ENCODE assay signal across 9 cellular contexts in genomic region chr3:194315965-194316361, GRCh38. TPM values are rescaled to one million over a fixed set of nuclear protein-coding genes. Genes with fewer than 3 reads are reported as not detected.
A peak's percentile ranks its signal among the peaks of the same experiment; 100 is the strongest.
DNase-seq lines count a peak whose midpoint lies in the region; ATAC-seq and TF ChIP-seq lines count a peak whose summit lies in the region.
"Had no signal": no experiment of that assay in that cellular context is flagged by ENCODE, and none has a peak within 500 bp of the region (broad histone marks: within the 10 kb centered on the region; RNA-seq: fewer than 3 reads in every experiment).

No MANE protein-coding gene starts in this region.

- H3K79me1 ChIP-seq in neuronal stem cell (ENCODE audit: low read depth, low read length) = no peaks in the 10 kb centered on the region

- no peak overlapping the region for H2BK15ac ChIP-seq in neuronal stem cell (ENCODE audit: low read length)

- peaks cover 42% of the 10 kb centered on the region for H3K27me3 ChIP-seq in AG04450 (ENCODE audit: control insufficient read depth, insufficient read depth, low read length)
- H3K27me3 ChIP-seq in dorsolateral prefrontal cortex = peaks cover 0 to 19% (median 0%) of the 10 kb centered on the region in 45 donors
- peaks cover 0 to 17% (median 9%) of the 10 kb centered on the region in 3 experiments for H3K27me3 ChIP-seq in neuronal stem cell (ENCODE audit: control insufficient read depth in 3 of 3, insufficient read depth in 3 of 3, low read depth in 1 of 3, low read length in 3 of 3)

- H3K4me2 ChIP-seq in neuronal stem cell (ENCODE audit: insufficient read depth, low read length, poor library complexity, severe bottlenecking) = peak overlapping the region; percentile 20

- DNase-seq in AG04450 (ENCODE audit: low read depth, low spot score) (no peak), dorsolateral prefrontal cortex (no peak), neuronal stem cell (ENCODE audit: low spot score) (no peak), NCI-H1092 treated with DMSO at 0.1 percent for 48 hours (lab: John Stamatoyannopoulos, UW) (no peak), globus pallidus (ENCODE audit: low spot score) (no peak), NCI-H2081 treated with DMSO at 0.1 percent for 48 hours (lab: John Stamatoyannopoulos, UW) (no peak)

- H3K4ac ChIP-seq in neuronal stem cell (ENCODE audit: low read length) = no peak overlapping the region

- no peak overlapping the region for H3K18ac ChIP-seq in neuronal stem cell (ENCODE audit: low read length)

- H4K91ac ChIP-seq in neuronal stem cell (ENCODE audit: low read depth, low read length, poor library complexity) = no peak overlapping the region

- intact Hi-C loops in dorsolateral prefrontal cortex (cut with DNase I) = loop anchor here (2.0 to 10.0 kb wide), 6 partner anchors 179 to 651 kb away; partner anchors contain the start of gene HES1 (in 2 of the 2)

- POLR2A ChIA-PET in AG04450 (lab: Yijun Ruan, JAX) = interaction anchor here (0.7 to 1.7 kb wide), 3 partner anchors 179 to 535 kb away, joined by 4 to 10 read pairs (median 4); partner anchors contain the start of gene HES1

- no CpG with 5 or more reads among the region's 17 CpGs for whole genome bisulfite sequencing in neuronal stem cell (ENCODE audit: extremely low coverage in 2 of 2, insufficient read length in 2 of 2, insufficient replicate concordance in 1 of 2), 2 donors

- peak; percentile 22 for ATAC-seq in GM19455 (IDR thresholded peaks at IDR 0.05; ENCODE audit: unreplicated experiment)
- ATAC-seq in HG03521 (IDR thresholded peaks at IDR 0.05; ENCODE audit: unreplicated experiment) = peak; percentile 19

- H3K36me3 ChIP-seq in neuronal stem cell (replicated peaks in 1 of 2; ENCODE audit: control insufficient read depth in 2 of 2, insufficient read depth in 2 of 2, low read length in 2 of 2) = no peaks in the 10 kb centered on the region

- H4K8ac ChIP-seq in neuronal stem cell (ENCODE audit: low read depth, low read length) = no peak overlapping the region

- no peak overlapping the region for H3K23ac ChIP-seq in neuronal stem cell (ENCODE audit: low read depth, low read length, poor library complexity)

- TF ChIP-seq CTCF in AG04450 (IDR thresholded peaks at IDR 0.05; ENCODE audit: low read depth, low read length) (no peak), dorsolateral prefrontal cortex (IDR thresholded peaks at IDR 0.05 in 54 of 56, conservative IDR thresholded peaks at IDR 0.05 in 2 of 56; ENCODE audit: low read depth in 1 of 56, partially characterized antibody in 56 of 56) (peak in 20 of 56 donors; percentile 1 to 49 (median 28))

- no peak overlapping the region for H2BK12ac ChIP-seq in neuronal stem cell (ENCODE audit: low read length)

- peaks cover 13 to 26% of the 10 kb centered on the region in 2 donors for H3K4me1 ChIP-seq in neuronal stem cell (ENCODE audit: control insufficient read depth in 2 of 2, insufficient read depth in 1 of 2, low read depth in 1 of 2, low read length in 2 of 2)

- H3K4me3 ChIP-seq in AG04450 (ENCODE audit: low read depth, low read length) = peak overlapping the region; percentile 1; the same call in 1 of the 2 replicates
- H3K4me3 ChIP-seq in dorsolateral prefrontal cortex = peak overlapping the region in 58 of 59 donors; percentile 36 to 81 (median 66)
- no peak overlapping the region for H3K4me3 ChIP-seq in neuronal stem cell (ENCODE audit: low read length in 2 of 2)

- CTCF ChIA-PET in AG04450 (lab: Charles Lee) = interaction anchor here (0.5 to 8.8 kb wide), 75 partner anchors 8 to 1745 kb away, joined by 3 to 280 read pairs (median 5); partner anchors contain the start of gene HES1

- H3K9me3 ChIP-seq in AG04450 (ENCODE audit: control insufficient read depth, insufficient read depth, low read length) (peaks cover 19% of the 10 kb centered on the region), neuronal stem cell (replicated peaks in 1 of 2; ENCODE audit: control insufficient read depth in 2 of 2, insufficient read depth in 1 of 2, low read depth in 1 of 2, low read length in 2 of 2) (peaks cover 3 to 29% of the 10 kb centered on the region in 2 donors)

- no peak overlapping the region for H2AK5ac ChIP-seq in neuronal stem cell (ENCODE audit: low read depth, low read length)

- H2BK5ac ChIP-seq in neuronal stem cell (ENCODE audit: low read length) = no peak overlapping the region

- peak overlapping the region; percentile 90 for H2AFZ ChIP-seq in neuronal stem cell (ENCODE audit: low read length)

- no peak overlapping the region for H3K27ac ChIP-seq in AG04450 (ENCODE audit: low read depth, low read length)
- H3K27ac ChIP-seq in dorsolateral prefrontal cortex = peak overlapping the region in 10 of 59 donors; percentile 4 to 81 (median 49)
- H3K27ac ChIP-seq in neuronal stem cell (replicated peaks; ENCODE audit: low read length) = no peak overlapping the region

- H3K9ac ChIP-seq in neuronal stem cell (ENCODE audit: low read depth, low read length, poor library complexity) = no peak overlapping the region

- no peak overlapping the region for H2BK120ac ChIP-seq in neuronal stem cell (ENCODE audit: low read depth, low read length)

- H3K14ac ChIP-seq in neuronal stem cell (ENCODE audit: low read length) = no peak overlapping the region

RNA-seq across cellular contexts. Expression of gene CPN2, which starts 35.2 kb away (rescaled TPM):
- polyA plus RNA-seq in AG04450 (2011; rRNA removed) = not detected in 2 replicates
- polyA minus RNA-seq in AG04450 (2011; rRNA and poly(A)+ RNA removed) = not detected in 2 replicates
- total RNA-seq in dorsolateral prefrontal cortex = not detected
- polyA plus RNA-seq in neuronal stem cell (2013, experiment 1 of 2) = not detected
- polyA plus RNA-seq in neuronal stem cell (2013, experiment 2 of 2) = not detected
- total RNA-seq: endothelial cell of umbilical vein had no signal
- polyA plus RNA-seq: endothelial cell of umbilical vein had no signal

RNA-seq across cellular contexts. Expression of gene LRRC15, which starts 53.6 kb away (rescaled TPM):
- 4.9 and 5.7 TPM in 2 replicates for polyA plus RNA-seq in AG04450 (2011; rRNA removed)
- polyA minus RNA-seq in AG04450 (2011; rRNA and poly(A)+ RNA removed) = 6.7 and 9.4 TPM in 2 replicates
- total RNA-seq in dorsolateral prefrontal cortex = under 1 TPM in 7 of 120 experiments, not detected in 113; 0.06 to 0.18 (median 0.07) TPM
- 0.01 TPM for polyA plus RNA-seq in neuronal stem cell (2013, experiment 1 of 2)
- 0.01 TPM for polyA plus RNA-seq in neuronal stem cell (2013, experiment 2 of 2)
- total RNA-seq: endothelial cell of umbilical vein had no signal
- polyA plus RNA-seq: endothelial cell of umbilical vein had no signal

Comparison
In these comparisons a context has a peak if more than half of its experiments do, and no peak if none do; other contexts are left out.
1. H3K4me3 ChIP-seq: peak in AG04450 (single experiment) and dorsolateral prefrontal cortex (58 of 59); none in neuronal stem cell (0 of 2).